Comparison of ENCODE assay signal across 13 cellular contexts in genomic region chr11:62858201-62858600, GRCh38. TPM values are rescaled to one million over a fixed set of nuclear protein-coding genes. Genes with fewer than 3 reads are reported as not detected.
A peak's percentile ranks its signal among the peaks of the same experiment; 100 is the strongest.
DNase-seq lines count a peak whose midpoint lies in the region; ATAC-seq and TF ChIP-seq lines count a peak whose summit lies in the region.
"Had no signal": no experiment of that assay in that cellular context is flagged by ENCODE, and none has a peak within 500 bp of the region (broad histone marks: within the 10 kb centered on the region; RNA-seq: fewer than 3 reads in every experiment).

No MANE protein-coding gene starts in this region.

- H3K36me3 ChIP-seq in CD4-positive, CD25-positive, alpha-beta regulatory T cell (ENCODE audit: control insufficient read depth, insufficient read depth, low read length): peaks cover 16% of the 10 kb centered on the region
- H3K36me3 ChIP-seq in mesodermal cell (ENCODE audit: control insufficient read depth, insufficient read depth, low read length): peaks cover 29% of the 10 kb centered on the region

- H3K4me1 ChIP-seq in CD4-positive, CD25-positive, alpha-beta regulatory T cell (ENCODE audit: control insufficient read depth, insufficient read depth, low read length, poor library complexity, severe bottlenecking): peaks cover 34% of the 10 kb centered on the region
- H3K4me1 ChIP-seq in mesodermal cell (ENCODE audit: control insufficient read depth, insufficient read depth, low read length, poor library complexity, severe bottlenecking): peaks cover 29% of the 10 kb centered on the region

- peak overlapping the region in 1 of 3 donors; percentile 81 for H3K27ac Mint-ChIP-seq in CD4-positive, CD25-positive, alpha-beta regulatory T cell
- peak overlapping the region; percentile 96 for H3K27ac Mint-ChIP-seq in activated T-helper 17 cell treated with anti-CD3 and anti-CD28 coated beads, Interleukin-2, amount 50 U/mL, for 72 hours
- H3K27ac Mint-ChIP-seq: activated naive CD8-positive, alpha-beta T cell treated with anti-CD3 and anti-CD28 coated beads, Interleukin-2, amount 10 ng/mL, durations not matched to agents 7 days and 5 days had no signal

- no peak for TF ChIP-seq CTCF in HFF-Myc (IDR thresholded peaks at IDR 0.05; ENCODE audit: low read depth, low read length, missing control alignments)

- H3K9me3 ChIP-seq in CD4-positive, CD25-positive, alpha-beta regulatory T cell (ENCODE audit: control insufficient read depth in 2 of 2, low read length in 2 of 2): no peaks in the 10 kb centered on the region
- H3K9me3 ChIP-seq in mesodermal cell (ENCODE audit: control insufficient read depth, low read length): no peaks in the 10 kb centered on the region

- H3K4me3 ChIP-seq in CD4-positive, CD25-positive, alpha-beta regulatory T cell (ENCODE audit: low read depth, low read length): no peak overlapping the region
- H3K4me3 ChIP-seq in HFF-Myc (replicated peaks; ENCODE audit: low read depth, low read length): peak overlapping the region; percentile 98
- peak overlapping the region; percentile 92 for H3K4me3 ChIP-seq in mesodermal cell (ENCODE audit: extremely low read depth, insufficient read depth, low read length, poor library complexity, severe bottlenecking)

- H3K4me3 Mint-ChIP-seq in CD4-positive, CD25-positive, alpha-beta regulatory T cell: peak overlapping the region in 3 of 4 donors; percentile 45 to 75 (median 68)
- H3K4me3 Mint-ChIP-seq in activated T-helper 17 cell treated with anti-CD3 and anti-CD28 coated beads, Interleukin-2, amount 50 U/mL, for 72 hours: peak overlapping the region; percentile 98

- H3K36me3 Mint-ChIP-seq in CD4-positive, CD25-positive, alpha-beta regulatory T cell: peaks cover 21% of the 10 kb centered on the region
- H3K36me3 Mint-ChIP-seq in activated T-helper 17 cell treated with anti-CD3 and anti-CD28 coated beads, Interleukin-2, amount 50 U/mL, for 72 hours (ENCODE audit: low read depth): peaks cover 43% of the 10 kb centered on the region

- no peaks in the 10 kb centered on the region for H3K27me3 Mint-ChIP-seq in CD4-positive, CD25-positive, alpha-beta regulatory T cell
- no peaks in the 10 kb centered on the region for H3K27me3 Mint-ChIP-seq in activated T-helper 17 cell treated with anti-CD3 and anti-CD28 coated beads, Interleukin-2, amount 50 U/mL, for 72 hours
- H3K27me3 Mint-ChIP-seq: activated naive CD8-positive, alpha-beta T cell treated with anti-CD3 and anti-CD28 coated beads, Interleukin-2, amount 10 ng/mL, durations not matched to agents 7 days and 5 days had no signal

- H3K27me3 ChIP-seq in CD4-positive, CD25-positive, alpha-beta regulatory T cell (ENCODE audit: control insufficient read depth, insufficient read depth, low read length): no peaks in the 10 kb centered on the region

- no peak overlapping the region for H3K27ac ChIP-seq in CD4-positive, CD25-positive, alpha-beta regulatory T cell (ENCODE audit: insufficient read depth, low read length, poor library complexity, severe bottlenecking)
- peak overlapping the region; percentile 69 for H3K27ac ChIP-seq in mesodermal cell (ENCODE audit: low read depth, low read length, severe bottlenecking)

- WGBS in mesodermal cell (ENCODE audit: insufficient coverage in 2 of 2), 2 experiments: 14 to 29% methylated on average over 5 to 7 of the region's 7 CpGs

- H3K9me3 Mint-ChIP-seq in CD4-positive, CD25-positive, alpha-beta regulatory T cell: no peaks in the 10 kb centered on the region
- H3K9me3 Mint-ChIP-seq in activated T-helper 17 cell treated with anti-CD3 and anti-CD28 coated beads, Interleukin-2, amount 50 U/mL, for 72 hours: no peaks in the 10 kb centered on the region
- H3K9me3 Mint-ChIP-seq: activated naive CD8-positive, alpha-beta T cell treated with anti-CD3 and anti-CD28 coated beads, Interleukin-2, amount 10 ng/mL, durations not matched to agents 7 days and 5 days had no signal

- no peak for DNase-seq in CD4-positive, CD25-positive, alpha-beta regulatory T cell
- no peak for DNase-seq in HFF-Myc (ENCODE audit: extremely low read depth, low read depth)
- no peak for DNase-seq in hypothalamus (lab: John Stamatoyannopoulos, UW)
- DNase-seq in AG08396 (ENCODE audit: low spot score): no peak
- DNase-seq in left lobe of liver (ENCODE audit: low spot score): no peak
- DNase-seq in COLO668 (lab: John Stamatoyannopoulos, UW; ENCODE audit: unreplicated experiment): no peak
- DNase-seq: activated naive CD8-positive, alpha-beta T cell treated with anti-CD3 and anti-CD28 coated beads, Interleukin-2, amount 10 ng/mL, durations not matched to agents 7 days and 5 days; DMS79 treated with DMSO at 0.1 percent for 48 hours; NCI-H510A treated with DMSO at 0.1 percent for 48 hours; right cardiac atrium had no signal

- peaks cover 18 to 41% (median 33%) of the 10 kb centered on the region in 4 donors for H3K4me1 Mint-ChIP-seq in CD4-positive, CD25-positive, alpha-beta regulatory T cell
- H3K4me1 Mint-ChIP-seq in activated T-helper 17 cell treated with anti-CD3 and anti-CD28 coated beads, Interleukin-2, amount 50 U/mL, for 72 hours: peaks cover 20% of the 10 kb centered on the region

- no peak for ATAC-seq in CD4-positive, CD25-positive, alpha-beta regulatory T cell (ENCODE audit: low read depth in 2 of 2)
- ATAC-seq in activated T-helper 17 cell treated with anti-CD3 and anti-CD28 coated beads, Interleukin-2, amount 50 U/mL, for 72 hours (replicated peaks): no peak
- ATAC-seq in left lobe of liver: no peak
- ATAC-seq: right cardiac atrium had no signal

RNA-seq across cellular contexts. Expression of gene WDR74, which starts 18.8 kb away (rescaled TPM):
- 201 TPM for total RNA-seq in CD4-positive, CD25-positive, alpha-beta regulatory T cell
- polyA plus RNA-seq in CD4-positive, CD25-positive, alpha-beta regulatory T cell: 10 to 100 TPM; 41.6 to 61.1 (median 49.0) TPM
- total RNA-seq in activated T-helper 17 cell treated with anti-CD3 and anti-CD28 coated beads, Interleukin-2, amount 50 U/mL, for 72 hours: 100 to 1,000 TPM in 1 of 2 donors, 10 to 100 TPM in 1; 70.3 to 104 TPM
- 93.1 TPM for polyA plus RNA-seq in mesodermal cell (2013, experiment 1 of 2)
- 110 TPM for polyA plus RNA-seq in mesodermal cell (2013, experiment 2 of 2)
- 20.5 TPM for total RNA-seq in left lobe of liver

RNA-seq across cellular contexts. Expression of gene SLC3A2, which starts 22.5 kb away (rescaled TPM):
- 277 TPM for total RNA-seq in CD4-positive, CD25-positive, alpha-beta regulatory T cell
- polyA plus RNA-seq in CD4-positive, CD25-positive, alpha-beta regulatory T cell: 100 to 1,000 TPM; 158 to 172 (median 168) TPM
- 100 to 1,000 TPM; 176 to 287 TPM for total RNA-seq in activated T-helper 17 cell treated with anti-CD3 and anti-CD28 coated beads, Interleukin-2, amount 50 U/mL, for 72 hours
- polyA plus RNA-seq in mesodermal cell (2013, experiment 1 of 2): 157 TPM
- 150 TPM for polyA plus RNA-seq in mesodermal cell (2013, experiment 2 of 2)
- total RNA-seq in left lobe of liver: 64.8 TPM

RNA-seq across cellular contexts. Expression of gene TEX54, which starts 25.6 kb away (rescaled TPM):
- not detected for total RNA-seq in CD4-positive, CD25-positive, alpha-beta regulatory T cell
- polyA plus RNA-seq in CD4-positive, CD25-positive, alpha-beta regulatory T cell: 1 to 10 TPM in 2 of 4 donors, under 1 TPM in 1, not detected in 1; 0.76 to 2.2 (median 2.1) TPM
- under 1 TPM; 0.82 TPM for total RNA-seq in activated T-helper 17 cell treated with anti-CD3 and anti-CD28 coated beads, Interleukin-2, amount 50 U/mL, for 72 hours
- not detected for polyA plus RNA-seq in mesodermal cell (2013, experiment 1 of 2)
- not detected for polyA plus RNA-seq in mesodermal cell (2013, experiment 2 of 2)
- total RNA-seq in left lobe of liver: not detected
- total RNA-seq: activated naive CD8-positive, alpha-beta T cell treated with anti-CD3 and anti-CD28 coated beads, Interleukin-2, amount 10 ng/mL, durations not matched to agents 7 days and 5 days; kidney epithelial cell; right cardiac atrium had no signal
- polyA plus RNA-seq: right cardiac atrium had no signal

RNA-seq across cellular contexts. Expression of gene STX5, which starts 26.4 kb away (rescaled TPM):
- 128 TPM for total RNA-seq in CD4-positive, CD25-positive, alpha-beta regulatory T cell
- 10 to 100 TPM; 28.2 to 39.8 (median 35.4) TPM for polyA plus RNA-seq in CD4-positive, CD25-positive, alpha-beta regulatory T cell
- 10 to 100 TPM; 23.4 to 32.0 TPM for total RNA-seq in activated T-helper 17 cell treated with anti-CD3 and anti-CD28 coated beads, Interleukin-2, amount 50 U/mL, for 72 hours
- 54.7 TPM for polyA plus RNA-seq in mesodermal cell (2013, experiment 1 of 2)
- polyA plus RNA-seq in mesodermal cell (2013, experiment 2 of 2): 54.2 TPM
- total RNA-seq in left lobe of liver: 23.8 TPM

RNA-seq across cellular contexts. Expression of gene NXF1, which starts 53.0 kb away (rescaled TPM):
- total RNA-seq in CD4-positive, CD25-positive, alpha-beta regulatory T cell: 309 TPM
- 10 to 100 TPM; 47.3 to 70.9 (median 64.2) TPM for polyA plus RNA-seq in CD4-positive, CD25-positive, alpha-beta regulatory T cell
- total RNA-seq in activated T-helper 17 cell treated with anti-CD3 and anti-CD28 coated beads, Interleukin-2, amount 50 U/mL, for 72 hours: 100 to 1,000 TPM in 1 of 2 donors, 10 to 100 TPM in 1; 85.8 to 115 TPM
- 47.4 TPM for polyA plus RNA-seq in mesodermal cell (2013, experiment 1 of 2)
- polyA plus RNA-seq in mesodermal cell (2013, experiment 2 of 2): 44.0 TPM
- total RNA-seq in left lobe of liver: 42.8 TPM
